2 cellular contexts compared by ENCODE assay signal in genomic region chr22:41231369-41231768, GRCh38.
TF ChIP-seq lines count a peak whose summit lies in the region.

No MANE protein-coding gene starts in this region.

TF ChIP-seq in liver, 16 proteins besides CTCF, POLR2A, EP300 and RAD21:
- TF ChIP-seq, protein P1, sequence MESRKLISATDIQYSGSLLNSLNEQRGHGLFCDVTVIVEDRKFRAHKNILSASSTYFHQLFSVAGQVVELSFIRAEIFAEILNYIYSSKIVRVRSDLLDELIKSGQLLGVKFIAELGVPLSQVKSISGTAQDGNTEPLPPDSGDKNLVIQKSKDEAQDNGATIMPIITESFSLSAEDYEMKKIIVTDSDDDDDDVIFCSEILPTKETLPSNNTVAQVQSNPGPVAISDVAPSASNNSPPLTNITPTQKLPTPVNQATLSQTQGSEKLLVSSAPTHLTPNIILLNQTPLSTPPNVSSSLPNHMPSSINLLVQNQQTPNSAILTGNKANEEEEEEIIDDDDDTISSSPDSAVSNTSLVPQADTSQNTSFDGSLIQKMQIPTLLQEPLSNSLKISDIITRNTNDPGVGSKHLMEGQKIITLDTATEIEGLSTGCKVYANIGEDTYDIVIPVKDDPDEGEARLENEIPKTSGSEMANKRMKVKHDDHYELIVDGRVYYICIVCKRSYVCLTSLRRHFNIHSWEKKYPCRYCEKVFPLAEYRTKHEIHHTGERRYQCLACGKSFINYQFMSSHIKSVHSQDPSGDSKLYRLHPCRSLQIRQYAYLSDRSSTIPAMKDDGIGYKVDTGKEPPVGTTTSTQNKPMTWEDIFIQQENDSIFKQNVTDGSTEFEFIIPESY (IDR thresholded peaks at IDR 0.05): no peak
- TF ChIP-seq REST (IDR thresholded peaks at IDR 0.05): no peak
- TF ChIP-seq RXRA (IDR thresholded peaks at IDR 0.05): peak; percentile 44 to 55
- TF ChIP-seq, protein P2, sequence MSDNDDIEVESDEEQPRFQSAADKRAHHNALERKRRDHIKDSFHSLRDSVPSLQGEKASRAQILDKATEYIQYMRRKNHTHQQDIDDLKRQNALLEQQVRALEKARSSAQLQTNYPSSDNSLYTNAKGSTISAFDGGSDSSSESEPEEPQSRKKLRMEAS (IDR thresholded peaks at IDR 0.05): no peak
- no peak for TF ChIP-seq EGR1 (IDR thresholded peaks at IDR 0.05; ENCODE audit: low read depth in 2 of 2)
- no peak for TF ChIP-seq GABPA (IDR thresholded peaks at IDR 0.05 in 1 of 2, conservative IDR thresholded peaks at IDR 0.05 in 1 of 2)
- no peak for TF ChIP-seq SP1 (IDR thresholded peaks at IDR 0.05)
- peak; percentile 21 to 23 for TF ChIP-seq HNF4A (conservative IDR thresholded peaks at IDR 0.05)
- TF ChIP-seq FOXA2 (IDR thresholded peaks at IDR 0.05): no peak
- no peak for TF ChIP-seq TAF1 (conservative IDR thresholded peaks at IDR 0.05)

TF ChIP-seq in HepG2, 621 proteins besides CTCF, POLR2A, EP300 and RAD21:
- TF ChIP-seq ZIK1 (CRISPR knock-in tag; IDR thresholded peaks at IDR 0.05; ENCODE audit: borderline replicate concordance, low read depth) (no peak), ATF3 (CRISPR knock-in tag; IDR thresholded peaks at IDR 0.05) (no peak), TRIM24 (CRISPR knock-in tag; IDR thresholded peaks at IDR 0.05) (no peak), SALL1 (CRISPR knock-in tag; IDR thresholded peaks at IDR 0.05) (no peak), FOSL1 (CRISPR knock-in tag; IDR thresholded peaks at IDR 0.05; ENCODE audit: borderline replicate concordance) (no peak), GFI1 (CRISPR knock-in tag; IDR thresholded peaks at IDR 0.05; ENCODE audit: borderline replicate concordance) (no peak), ZNF34 (CRISPR knock-in tag; IDR thresholded peaks at IDR 0.05; ENCODE audit: borderline replicate concordance) (no peak), NFIC (IDR thresholded peaks at IDR 0.05; ENCODE audit: low read length) (no peak), ZNF251 (CRISPR knock-in tag; IDR thresholded peaks at IDR 0.05) (no peak), HES4 (CRISPR knock-in tag; IDR thresholded peaks at IDR 0.05; ENCODE audit: borderline replicate concordance) (no peak), MAFG (CRISPR knock-in tag; IDR thresholded peaks at IDR 0.05) (no peak), ZNF776 (CRISPR knock-in tag; IDR thresholded peaks at IDR 0.05) (no peak), ZNF205 (CRISPR knock-in tag; IDR thresholded peaks at IDR 0.05) (no peak), SNAPC4 (CRISPR knock-in tag; IDR thresholded peaks at IDR 0.05) (no peak), HMG20A (CRISPR knock-in tag; IDR thresholded peaks at IDR 0.05; ENCODE audit: borderline replicate concordance) (no peak), KAT7 (CRISPR knock-in tag; IDR thresholded peaks at IDR 0.05; ENCODE audit: borderline replicate concordance) (no peak)
- TF ChIP-seq, protein P3, sequence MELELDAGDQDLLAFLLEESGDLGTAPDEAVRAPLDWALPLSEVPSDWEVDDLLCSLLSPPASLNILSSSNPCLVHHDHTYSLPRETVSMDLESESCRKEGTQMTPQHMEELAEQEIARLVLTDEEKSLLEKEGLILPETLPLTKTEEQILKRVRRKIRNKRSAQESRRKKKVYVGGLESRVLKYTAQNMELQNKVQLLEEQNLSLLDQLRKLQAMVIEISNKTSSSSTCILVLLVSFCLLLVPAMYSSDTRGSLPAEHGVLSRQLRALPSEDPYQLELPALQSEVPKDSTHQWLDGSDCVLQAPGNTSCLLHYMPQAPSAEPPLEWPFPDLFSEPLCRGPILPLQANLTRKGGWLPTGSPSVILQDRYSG (CRISPR knock-in tag; IDR thresholded peaks at IDR 0.05): no peak
- TF ChIP-seq, protein P4, sequence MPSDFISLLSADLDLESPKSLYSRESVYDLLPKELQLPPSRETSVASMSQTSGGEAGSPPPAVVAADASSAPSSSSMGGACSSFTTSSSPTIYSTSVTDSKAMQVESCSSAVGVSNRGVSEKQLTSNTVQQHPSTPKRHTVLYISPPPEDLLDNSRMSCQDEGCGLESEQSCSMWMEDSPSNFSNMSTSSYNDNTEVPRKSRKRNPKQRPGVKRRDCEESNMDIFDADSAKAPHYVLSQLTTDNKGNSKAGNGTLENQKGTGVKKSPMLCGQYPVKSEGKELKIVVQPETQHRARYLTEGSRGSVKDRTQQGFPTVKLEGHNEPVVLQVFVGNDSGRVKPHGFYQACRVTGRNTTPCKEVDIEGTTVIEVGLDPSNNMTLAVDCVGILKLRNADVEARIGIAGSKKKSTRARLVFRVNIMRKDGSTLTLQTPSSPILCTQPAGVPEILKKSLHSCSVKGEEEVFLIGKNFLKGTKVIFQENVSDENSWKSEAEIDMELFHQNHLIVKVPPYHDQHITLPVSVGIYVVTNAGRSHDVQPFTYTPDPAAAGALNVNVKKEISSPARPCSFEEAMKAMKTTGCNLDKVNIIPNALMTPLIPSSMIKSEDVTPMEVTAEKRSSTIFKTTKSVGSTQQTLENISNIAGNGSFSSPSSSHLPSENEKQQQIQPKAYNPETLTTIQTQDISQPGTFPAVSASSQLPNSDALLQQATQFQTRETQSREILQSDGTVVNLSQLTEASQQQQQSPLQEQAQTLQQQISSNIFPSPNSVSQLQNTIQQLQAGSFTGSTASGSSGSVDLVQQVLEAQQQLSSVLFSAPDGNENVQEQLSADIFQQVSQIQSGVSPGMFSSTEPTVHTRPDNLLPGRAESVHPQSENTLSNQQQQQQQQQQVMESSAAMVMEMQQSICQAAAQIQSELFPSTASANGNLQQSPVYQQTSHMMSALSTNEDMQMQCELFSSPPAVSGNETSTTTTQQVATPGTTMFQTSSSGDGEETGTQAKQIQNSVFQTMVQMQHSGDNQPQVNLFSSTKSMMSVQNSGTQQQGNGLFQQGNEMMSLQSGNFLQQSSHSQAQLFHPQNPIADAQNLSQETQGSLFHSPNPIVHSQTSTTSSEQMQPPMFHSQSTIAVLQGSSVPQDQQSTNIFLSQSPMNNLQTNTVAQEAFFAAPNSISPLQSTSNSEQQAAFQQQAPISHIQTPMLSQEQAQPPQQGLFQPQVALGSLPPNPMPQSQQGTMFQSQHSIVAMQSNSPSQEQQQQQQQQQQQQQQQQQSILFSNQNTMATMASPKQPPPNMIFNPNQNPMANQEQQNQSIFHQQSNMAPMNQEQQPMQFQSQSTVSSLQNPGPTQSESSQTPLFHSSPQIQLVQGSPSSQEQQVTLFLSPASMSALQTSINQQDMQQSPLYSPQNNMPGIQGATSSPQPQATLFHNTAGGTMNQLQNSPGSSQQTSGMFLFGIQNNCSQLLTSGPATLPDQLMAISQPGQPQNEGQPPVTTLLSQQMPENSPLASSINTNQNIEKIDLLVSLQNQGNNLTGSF (CRISPR knock-in tag; IDR thresholded peaks at IDR 0.05): no peak
